28 cellular contexts compared by ENCODE assay signal in the genomic region with DNA sequence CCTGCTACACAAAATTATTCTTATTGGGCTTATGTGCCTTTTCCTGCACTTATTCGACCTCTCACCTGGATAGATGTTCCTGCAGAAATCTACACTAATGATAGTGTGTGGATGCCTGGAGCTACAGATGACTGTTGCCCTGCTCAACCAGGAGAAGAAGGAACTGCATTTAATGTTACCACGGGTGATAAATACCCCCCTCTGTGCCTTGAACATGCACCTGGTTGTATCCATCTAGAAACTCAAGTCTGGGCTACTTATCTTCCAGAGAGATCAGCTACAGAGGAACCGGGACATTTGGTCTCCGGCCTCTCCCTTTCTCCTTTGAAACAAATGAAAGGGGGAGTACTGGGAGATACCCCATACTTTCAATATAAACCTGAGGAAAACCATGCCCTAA. TPM values are rescaled to one million over a fixed set of nuclear protein-coding genes. Genes with fewer than 3 reads are reported as not detected.
DNase-seq lines count a peak whose midpoint lies in the region; ATAC-seq and TF ChIP-seq lines count a peak whose summit lies in the region.
"Had no signal": no experiment of that assay in that cellular context is flagged by ENCODE, and none has a peak within 500 bp of the region (broad histone marks: within the 10 kb centered on the region; RNA-seq: fewer than 3 reads in every experiment).

No MANE protein-coding gene starts in this region.

- H3K56ac ChIP-seq in H9 (ENCODE audit: insufficient read length, low read depth, low read length), result no peak overlapping the region

- no peak overlapping the region for H3K4me3 ChIP-seq in SJCRH30
- no peak overlapping the region for H3K4me3 ChIP-seq in testis
- H3K4me3 ChIP-seq: GM12878 had no signal

- no peak overlapping the region for H2BK5ac ChIP-seq in H9 (ENCODE audit: insufficient read length, low read length)

- H3K27ac ChIP-seq in H9 (ENCODE audit: insufficient read length, low read depth, low read length) (no peak overlapping the region), SJCRH30 (peak overlapping the region; percentile 54), testis (peak overlapping the region; percentile 70 to 87)
- H3K27ac ChIP-seq: HL-60, KMS-11 had no signal

- H3K27me3 Mint-ChIP-seq in H9 (ENCODE audit: low read depth), result no peaks in the 10 kb centered on the region
- H3K27me3 Mint-ChIP-seq in nephron (ENCODE audit: low read depth), result no peaks in the 10 kb centered on the region
- H3K27me3 Mint-ChIP-seq in naive thymus-derived CD8-positive, alpha-beta T cell, result peaks cover 2 to 15% (median 6%) of the 10 kb centered on the region in 5 donors
- H3K27me3 Mint-ChIP-seq in activated CD4-positive, alpha-beta memory T cell treated with anti-CD3 and anti-CD28 coated beads, Interleukin-2, amount 10 ng/mL, durations not matched to agents 7 days and 5 days, result peaks cover 28% of the 10 kb centered on the region

- CTCF ChIA-PET in activated CD4-positive, alpha-beta memory T cell treated with anti-CD3 and anti-CD28 coated beads, Interleukin-2, amount 10 ng/mL, durations not matched to agents 7 days and 5 days (lab: Charles Lee), result no interaction called here

- no peak overlapping the region for H4K8ac ChIP-seq in H9 (replicated peaks; ENCODE audit: insufficient read length, low read depth, low read length)

- H3K27ac Mint-ChIP-seq in H9 (peak overlapping the region in 2 of 3 experiments; percentile 15 to 63; a peak in 3 of 7 replicates), nephron (peak overlapping the region in 2 of 3 experiments; percentile 2 to 100)
- H3K27ac Mint-ChIP-seq in naive thymus-derived CD8-positive, alpha-beta T cell, result no peak overlapping the region
- H3K27ac Mint-ChIP-seq in activated CD4-positive, alpha-beta memory T cell treated with anti-CD3 and anti-CD28 coated beads, Interleukin-2, amount 10 ng/mL, durations not matched to agents 7 days and 5 days, result no peak overlapping the region
- H3K27ac Mint-ChIP-seq: CD4-positive, alpha-beta memory T cell had no signal

- H3K18ac ChIP-seq in H9 (ENCODE audit: insufficient read length, low read depth, low read length), result no peak overlapping the region

- intact Hi-C loops in testis (cut with DNase I; ENCODE audit: low total_unique reads), result no loop called here

- H4K91ac ChIP-seq in H9 (ENCODE audit: insufficient read length, low read depth, low read length), result no peak overlapping the region

- H3K9me3 Mint-ChIP-seq in H9, result peaks cover 14 to 20% of the 10 kb centered on the region in 2 experiments
- peaks cover 26% of the 10 kb centered on the region for H3K9me3 Mint-ChIP-seq in nephron
- H3K9me3 Mint-ChIP-seq in naive thymus-derived CD8-positive, alpha-beta T cell, result peaks cover 0 to 45% (median 22%) of the 10 kb centered on the region in 9 donors
- H3K9me3 Mint-ChIP-seq in activated CD4-positive, alpha-beta memory T cell treated with anti-CD3 and anti-CD28 coated beads, Interleukin-2, amount 10 ng/mL, durations not matched to agents 7 days and 5 days, result peaks cover 15% of the 10 kb centered on the region

- no peak overlapping the region for H3K4me2 ChIP-seq in H9 (ENCODE audit: insufficient read depth, insufficient read length, low read length)
- H3K4me2 ChIP-seq: KMS-11 had no signal

- H2BK12ac ChIP-seq in H9 (ENCODE audit: insufficient read length, low read depth, low read length), result no peak overlapping the region

- H3K4me1 Mint-ChIP-seq in H9 (peaks cover 63 to 77% of the 10 kb centered on the region in 2 experiments), nephron (peaks cover 55% of the 10 kb centered on the region)
- H3K4me1 Mint-ChIP-seq in naive thymus-derived CD8-positive, alpha-beta T cell, result no peaks in the 10 kb centered on the region
- H3K4me1 Mint-ChIP-seq in activated CD4-positive, alpha-beta memory T cell treated with anti-CD3 and anti-CD28 coated beads, Interleukin-2, amount 10 ng/mL, durations not matched to agents 7 days and 5 days, result peaks cover 11% of the 10 kb centered on the region
- H3K4me1 Mint-ChIP-seq: CD4-positive, alpha-beta memory T cell had no signal

- H2AFZ ChIP-seq in H9 (ENCODE audit: low read length), result no peak overlapping the region

- peaks cover 2% of the 10 kb centered on the region for H3K79me1 ChIP-seq in H9 (ENCODE audit: insufficient read depth, low read depth, low read length, poor library complexity, severe bottlenecking)

- no peak for ATAC-seq in HG02610 (IDR thresholded peaks at IDR 0.05; ENCODE audit: unreplicated experiment)
- ATAC-seq in naive thymus-derived CD8-positive, alpha-beta T cell, result no peak
- ATAC-seq in GM21367 (IDR thresholded peaks at IDR 0.05; ENCODE audit: unreplicated experiment), result no peak
- ATAC-seq: GM12878, HCT116 had no signal

- H2AK5ac ChIP-seq in H9 (ENCODE audit: insufficient read length, low read length), result no peak overlapping the region

- H3K36me3 ChIP-seq in SJCRH30 (peaks cover 12% of the 10 kb centered on the region), testis (ENCODE audit: low read depth, missing control alignments) (no peaks in the 10 kb centered on the region)

- no peak overlapping the region for H2BK20ac ChIP-seq in H9 (ENCODE audit: low read depth, low read length, poor library complexity, severe bottlenecking)

- no peak for TF ChIP-seq POLR2A in testis (IDR thresholded peaks at IDR 0.05)

- H3K4me1 ChIP-seq in H9 (ENCODE audit: insufficient read depth, low read length) (peaks cover 7% of the 10 kb centered on the region; the same call in 1 of the 2 replicates), SJCRH30 (peaks cover 21% of the 10 kb centered on the region), testis (peaks cover 38% of the 10 kb centered on the region)
- H3K4me1 ChIP-seq: Caco-2 had no signal

- H3K4ac ChIP-seq in H9 (ENCODE audit: low read depth, low read length), result no peak overlapping the region

- H3K36me3 Mint-ChIP-seq in H9 (ENCODE audit: insufficient read depth in 1 of 3, low read depth in 3 of 3) (peaks cover 61 to 71% (median 66%) of the 10 kb centered on the region in 3 experiments), nephron (ENCODE audit: low read depth) (peaks cover 87% of the 10 kb centered on the region)
- H3K36me3 Mint-ChIP-seq in naive thymus-derived CD8-positive, alpha-beta T cell, result peaks cover 0 to 26% (median 2%) of the 10 kb centered on the region in 3 donors
- H3K36me3 Mint-ChIP-seq in activated CD4-positive, alpha-beta memory T cell treated with anti-CD3 and anti-CD28 coated beads, Interleukin-2, amount 10 ng/mL, durations not matched to agents 7 days and 5 days (ENCODE audit: low read depth), result peaks cover 6% of the 10 kb centered on the region
- H3K36me3 Mint-ChIP-seq: IgD-negative memory B cell had no signal

- POLR2A ChIA-PET in naive thymus-derived CD8-positive, alpha-beta T cell (lab: Charles Lee), result no interaction called here
- POLR2A ChIA-PET in activated CD4-positive, alpha-beta memory T cell treated with anti-CD3 and anti-CD28 coated beads, Interleukin-2, amount 10 ng/mL, durations not matched to agents 7 days and 5 days (lab: Charles Lee), result no interaction called here

- H2BK15ac ChIP-seq in H9 (ENCODE audit: low read depth, low read length), result no peak overlapping the region

- no peaks in the 10 kb centered on the region for H3K27me3 ChIP-seq in H9 (ENCODE audit: insufficient read depth, low read length)
- H3K27me3 ChIP-seq in SJCRH30, result no peaks in the 10 kb centered on the region
- H3K27me3 ChIP-seq in testis, result no peaks in the 10 kb centered on the region

- H4K5ac ChIP-seq in H9 (ENCODE audit: insufficient read length, low read depth, low read length), result no peak overlapping the region

- no peaks in the 10 kb centered on the region for H3K9me3 ChIP-seq in H9 (ENCODE audit: control insufficient read depth, low read depth, low read length)
- peaks cover 10% of the 10 kb centered on the region; the same call in 1 of the 2 replicates for H3K9me3 ChIP-seq in SJCRH30 (replicated peaks)
- no peaks in the 10 kb centered on the region for H3K9me3 ChIP-seq in testis

- H3K79me2 ChIP-seq in H9 (ENCODE audit: insufficient read depth, low read length), result no peaks in the 10 kb centered on the region

- H3K9ac ChIP-seq in H9 (ENCODE audit: extremely low read depth, insufficient read length, low read length), result no peak overlapping the region
- H3K9ac ChIP-seq: KMS-11 had no signal

- TF ChIP-seq CTCF in H9 (conservative IDR thresholded peaks at IDR 0.05) (no peak), nephron (IDR thresholded peaks at IDR 0.05; ENCODE audit: unreplicated experiment in 3 of 3) (no peak), testis (IDR thresholded peaks at IDR 0.05) (no peak)

- no peak overlapping the region for H3T11ph ChIP-seq in H9 (ENCODE audit: low read length)

- H3K4me3 Mint-ChIP-seq in H9, result no peak overlapping the region
- H3K4me3 Mint-ChIP-seq in nephron, result no peak overlapping the region
- H3K4me3 Mint-ChIP-seq in naive thymus-derived CD8-positive, alpha-beta T cell, result no peak overlapping the region
- H3K4me3 Mint-ChIP-seq in activated CD4-positive, alpha-beta memory T cell treated with anti-CD3 and anti-CD28 coated beads, Interleukin-2, amount 10 ng/mL, durations not matched to agents 7 days and 5 days, result no peak overlapping the region
- H3K4me3 Mint-ChIP-seq: CD4-positive, alpha-beta memory T cell; IgD-negative memory B cell had no signal

- no peak overlapping the region for H2BK120ac ChIP-seq in H9 (ENCODE audit: low read depth, low read length, poor library complexity, severe bottlenecking)

- no peak overlapping the region for H3K14ac ChIP-seq in H9 (ENCODE audit: insufficient read depth, low read length)

- no CpG with 5 or more reads among the region's 4 CpGs for WGBS in H9 (ENCODE audit: extremely low coverage, insufficient read length, low lambda C conversion rate)
- 37 to 64% methylated on average over 4 of the region's 4 CpGs for whole genome bisulfite sequencing in testis, 2 donors

- no peak overlapping the region for H3K23ac ChIP-seq in H9 (ENCODE audit: insufficient read length, low read depth, low read length)

- DNase-seq in H9 (no peak), SJCRH30 (peak; percentile 69 to 83), testis (no peak)
- no peak for DNase-seq in naive thymus-derived CD8-positive, alpha-beta T cell
- no peak for DNase-seq in activated CD4-positive, alpha-beta memory T cell treated with anti-CD3 and anti-CD28 coated beads, Interleukin-2, amount 10 ng/mL, durations not matched to agents 7 days and 5 days
- DNase-seq: C1 segment of cervical spinal cord; Caco-2; CD4-positive, alpha-beta memory T cell; DMS79; EL; GDM1; NCI-H1048; NCI-H1436; NCI-H1930; NCI-H2107; NCI-H524 treated with DMSO at 0.1 percent for 48 hours; NCI-H82; NK-92 treated with Interleukin-12 subunit alpha and Interleukin-12 subunit beta, amount 100 ng/mL, for 24 hours; Right ventricle myocardium superior; RPMI8226 had no signal

- H3K23me2 ChIP-seq in H9 (ENCODE audit: insufficient read length, low read depth, low read length, poor library complexity, severe bottlenecking), result no peaks in the 10 kb centered on the region

- no peaks in the 10 kb centered on the region for H4K20me1 ChIP-seq in H9 (ENCODE audit: control insufficient read depth, insufficient read depth, insufficient read length)

RNA-seq across cellular contexts. Expression of gene SH3PXD2B, which starts 54.5 kb away (rescaled TPM):
- total RNA-seq in H9 (2021), result 48.1 and 49.0 TPM in 2 replicates
- total RNA-seq in SJCRH30 (2014; rRNA removed; shearing (Covaris generic)), result 16.4 and 16.9 TPM in 2 replicates
- 10 to 100 TPM; 18.3 to 29.4 TPM for total RNA-seq in testis
- 20.2 TPM for polyA plus RNA-seq in testis (ENCODE audit: insufficient read depth, low read depth, low replicate concordance)
- total RNA-seq in naive thymus-derived CD8-positive, alpha-beta T cell, result under 1 TPM; 0.47 to 0.55 TPM
- under 1 TPM in 2 of 3 donors, not detected in 1; 0.09 to 0.10 TPM for polyA plus RNA-seq in naive thymus-derived CD8-positive, alpha-beta T cell
- under 1 TPM; 0.25 TPM for total RNA-seq in activated CD4-positive, alpha-beta memory T cell treated with anti-CD3 and anti-CD28 coated beads, Interleukin-2, amount 10 ng/mL, durations not matched to agents 7 days and 5 days
- polyA plus RNA-seq: CD4-positive, alpha-beta memory T cell; IgD-negative memory B cell had no signal

Comparison
In these comparisons a context has a peak if more than half of its experiments do, and no peak if none do; other contexts are left out.
1. DNase-seq: peak in SJCRH30 (2 of 2); none in H9 (single experiment), testis (single experiment), naive thymus-derived CD8-positive, alpha-beta T cell (0 of 10) and activated CD4-positive, alpha-beta memory T cell treated with anti-CD3 and anti-CD28 coated beads, Interleukin-2, amount 10 ng/mL, durations not matched to agents 7 days and 5 days (single experiment).
2. H3K27ac Mint-ChIP-seq: peak in H9 (2 of 3) and nephron (2 of 3); none in naive thymus-derived CD8-positive, alpha-beta T cell (0 of 10) and activated CD4-positive, alpha-beta memory T cell treated with anti-CD3 and anti-CD28 coated beads, Interleukin-2, amount 10 ng/mL, durations not matched to agents 7 days and 5 days (single experiment).
3. RNA of gene SH3PXD2B, which starts 54.5 kb away (total RNA-seq): 48.1 to 49.0 TPM in H9, 18.3 to 29.4 TPM in testis and 16.4 to 16.9 TPM in SJCRH30; 0.47 to 0.55 TPM in naive thymus-derived CD8-positive, alpha-beta T cell and 0.25 TPM in activated CD4-positive, alpha-beta memory T cell treated with anti-CD3 and anti-CD28 coated beads, Interleukin-2, amount 10 ng/mL, durations not matched to agents 7 days and 5 days; every median in the first group is over 10 times any median in the second.